ENCODE assay signal across 18 cellular contexts in genomic region chr12:109737631-109738030, GRCh38. TPM values are rescaled to one million over a fixed set of nuclear protein-coding genes. Genes with fewer than 3 reads are reported as not detected.
DNase-seq lines count a peak whose midpoint lies in the region; ATAC-seq, FAIRE-seq and TF ChIP-seq lines count a peak whose summit lies in the region.
"Had no signal": no experiment of that assay in that cellular context is flagged by ENCODE, and none has a peak within 500 bp of the region (broad histone marks: within the 10 kb centered on the region; RNA-seq: fewer than 3 reads in every experiment).

No MANE protein-coding gene starts in this region.

- H3K9ac ChIP-seq in parathyroid adenoma = no peak overlapping the region
- H3K9ac ChIP-seq: neural progenitor cell had no signal

- peaks cover 11% of the 10 kb centered on the region for H3K27me3 Mint-ChIP-seq in osteocyte (ENCODE audit: unreplicated experiment)

- TF ChIP-seq CTCF in parathyroid adenoma (IDR thresholded peaks at IDR 0.05) (no peak), osteocyte (IDR thresholded peaks at IDR 0.05) (no peak)

- peak; percentile 6 for DNase-seq in DMS53 treated with DMSO at 0.1 percent for 48 hours (lab: John Stamatoyannopoulos, UW; ENCODE audit: unreplicated experiment)
- DNase-seq in RCC 7860 (ENCODE audit: low spot score) = no peak
- peak; percentile 33 for DNase-seq in islet precursor cell
- DNase-seq in osteocyte (ENCODE audit: extremely low spot score, unreplicated experiment) = no peak
- no peak for DNase-seq in AG08396 (ENCODE audit: low spot score)
- DNase-seq: EL, GOT3, NCI-H2029, testis had no signal

- no peak overlapping the region for H3K4me3 ChIP-seq in parathyroid adenoma (ENCODE audit: low read depth, low read length)
- H3K4me3 ChIP-seq: lung, neural progenitor cell, testis had no signal

- no peaks in the 10 kb centered on the region for H3K9me3 ChIP-seq in parathyroid adenoma (ENCODE audit: control insufficient read depth, low read length)
- H3K9me3 ChIP-seq: testis had no signal

- no peaks in the 10 kb centered on the region for H3K36me3 Mint-ChIP-seq in osteocyte (ENCODE audit: unreplicated experiment)
- H3K36me3 Mint-ChIP-seq: activated naive CD8-positive, alpha-beta T cell; neural progenitor cell had no signal

- no peak overlapping the region for H3K27ac Mint-ChIP-seq in osteocyte (ENCODE audit: unreplicated experiment)
- H3K27ac Mint-ChIP-seq: activated naive CD8-positive, alpha-beta T cell; neural progenitor cell had no signal

- H3K4me1 ChIP-seq in parathyroid adenoma = peaks cover 31% of the 10 kb centered on the region

- no peak overlapping the region for H3K27ac ChIP-seq in parathyroid adenoma
- H3K27ac ChIP-seq: C4-2B, neural progenitor cell, testis had no signal

- H3K79me2 ChIP-seq in parathyroid adenoma = no peaks in the 10 kb centered on the region

- no peaks in the 10 kb centered on the region for H3K27me3 ChIP-seq in parathyroid adenoma (ENCODE audit: control insufficient read depth, insufficient read depth, low read length)
- H3K27me3 ChIP-seq: testis had no signal

- no peaks in the 10 kb centered on the region for H3K9me3 Mint-ChIP-seq in osteocyte (ENCODE audit: unreplicated experiment)
- H3K9me3 Mint-ChIP-seq: neural progenitor cell had no signal

- H3K36me3 ChIP-seq in parathyroid adenoma (ENCODE audit: control insufficient read depth, insufficient read depth, low read length) = no peaks in the 10 kb centered on the region
- H3K36me3 ChIP-seq: neural progenitor cell had no signal

- peaks cover 12% of the 10 kb centered on the region for H3K4me1 Mint-ChIP-seq in osteocyte (ENCODE audit: unreplicated experiment)

- H3K4me2 ChIP-seq in parathyroid adenoma (ENCODE audit: low read length) = no peak overlapping the region
- H3K4me2 ChIP-seq: neural progenitor cell had no signal

- peak overlapping the region; percentile 65 for H2AFZ ChIP-seq in parathyroid adenoma
- H2AFZ ChIP-seq: neural progenitor cell had no signal

- FAIRE-seq in RCC 7860 (lab: Jason Lieb, UNC) = peak; percentile 57
- FAIRE-seq: bronchial epithelial cell had no signal

- H3K4me3 Mint-ChIP-seq in osteocyte (ENCODE audit: unreplicated experiment) = no peak overlapping the region
- H3K4me3 Mint-ChIP-seq: activated naive CD8-positive, alpha-beta T cell; neural progenitor cell had no signal

- ATAC-seq in HG03571 (IDR thresholded peaks at IDR 0.05; ENCODE audit: unreplicated experiment) (no peak), GM21423 (IDR thresholded peaks at IDR 0.05; ENCODE audit: unreplicated experiment) (no peak)
- ATAC-seq: sciatic nerve had no signal

RNA-seq across cellular contexts. Expression of gene FAM222A, which starts 24.0 kb away (rescaled TPM):
- total RNA-seq in osteocyte = 1.2 and 1.5 TPM in 2 replicates
- total RNA-seq: bronchial epithelial cell had no signal

Comparison
In these comparisons a context has a peak if more than half of its experiments do, and no peak if none do; other contexts are left out.
1. DNase-seq: peak in DMS53 treated with DMSO at 0.1 percent for 48 hours (single experiment) and islet precursor cell (single experiment); none in RCC 7860 (single experiment), osteocyte (single experiment) and AG08396 (single experiment).